ENCODE assay signal across 19 cellular contexts in genomic region chr6:75306074-75306473, GRCh38. TPM values are rescaled to one million over a fixed set of nuclear protein-coding genes. Genes with fewer than 3 reads are reported as not detected.
DNase-seq lines count a peak whose midpoint lies in the region; ATAC-seq, FAIRE-seq and TF ChIP-seq lines count a peak whose summit lies in the region.
"Had no signal": no experiment of that assay in that cellular context is flagged by ENCODE, and none has a peak within 500 bp of the region (broad histone marks: within the 10 kb centered on the region; RNA-seq: fewer than 3 reads in every experiment).

No MANE protein-coding gene starts in this region.

- no peak overlapping the region for H3K9ac ChIP-seq in HepG2 (ENCODE audit: insufficient read depth, low read depth, low read length)

- ATAC-seq in right lobe of liver (peak in 3 of 4 donors; percentile 16 to 61 (median 50)), HepG2 (no peak)
- ATAC-seq: CD8-positive, alpha-beta T cell; GM23338; PC-3 had no signal

- no peaks in the 10 kb centered on the region for H3K27me3 Mint-ChIP-seq in mesothelial cell of epicardium (ENCODE audit: low read depth)

- DNase-seq in right lobe of liver, result no peak
- no peak for DNase-seq in HepG2 (ENCODE audit: low spot score)
- peak; percentile 22 for DNase-seq in brain microvascular endothelial cell
- DNase-seq in mesothelial cell of epicardium (ENCODE audit: low spot score in 2 of 2, unreplicated experiment in 2 of 2), result no peak
- no peak for DNase-seq in stimulated activated CD8-positive, alpha-beta memory T cell treated with anti-CD3 and anti-CD28 coated beads, Interleukin-4, amount 100 ng/mL, for 48 hours
- DNase-seq in suprapubic skin (ENCODE audit: low spot score in 2 of 2), result no peak
- no peak for DNase-seq in effector CD8-positive, alpha-beta T cell (lab: John Stamatoyannopoulos, UW)
- DNase-seq in Peyer's patch, result no peak
- DNase-seq: ACHN; CD8-positive, alpha-beta T cell; DND-41; GDM1; KG1; NCI-H1092; NCI-H2107; NCI-H345; PC-3 had no signal

- H3K4me2 ChIP-seq in HepG2 (ENCODE audit: low read depth, low read length), result no peak overlapping the region
- H3K4me2 ChIP-seq: GM23338 had no signal

- no peak for FAIRE-seq in HepG2 (lab: Jason Lieb, UNC)

- H3K27ac ChIP-seq in right lobe of liver (no peak overlapping the region), HepG2 (ENCODE audit: extremely low read length, insufficient read depth, low read length) (no peak overlapping the region), brain microvascular endothelial cell (no peak overlapping the region), suprapubic skin (no peak overlapping the region), Peyer's patch (no peak overlapping the region)
- H3K27ac ChIP-seq: HL-60 had no signal

- peaks cover 15% of the 10 kb centered on the region for H3K4me1 Mint-ChIP-seq in mesothelial cell of epicardium
- H3K4me1 Mint-ChIP-seq: GM23338 had no signal

- in situ Hi-C loops in HepG2 (cut with HindIII; ENCODE audit: extremely low pct_ligation_motif_present, low pct_unique_long_range_greater_than_20kb), result no loop called here
- in situ Hi-C loops in brain microvascular endothelial cell (cut with HindIII; ENCODE audit: low pct_ligation_motif_present, low sequenced_read_pairs), result no loop called here

- H3K4me3 Mint-ChIP-seq in mesothelial cell of epicardium, result no peak overlapping the region
- H3K4me3 Mint-ChIP-seq: CD8-positive, alpha-beta T cell; GM23338 had no signal

- H3K9me3 Mint-ChIP-seq in mesothelial cell of epicardium, result peaks cover 3% of the 10 kb centered on the region
- H3K9me3 Mint-ChIP-seq: CD8-positive, alpha-beta T cell; GM23338 had no signal

- intact Hi-C loops in right lobe of liver (cut with DNase I), result no loop called here
- intact Hi-C loops in HepG2 (cut with micrococcal nuclease; ENCODE audit: unreplicated experiment), result no loop called here

- CTCF ChIA-PET in HepG2 (lab: Yijun Ruan, JAX; ENCODE audit: low intra/inter-chr PET ratio, low total read pairs), result no interaction called here

- TF ChIP-seq POLR2A in right lobe of liver (IDR thresholded peaks at IDR 0.05) (no peak), HepG2 (IDR thresholded peaks at IDR 0.05; ENCODE audit: insufficient read depth in 1 of 2, low read depth in 2 of 2, low read length in 2 of 2) (no peak), suprapubic skin (IDR thresholded peaks at IDR 0.05) (no peak), Peyer's patch (IDR thresholded peaks at IDR 0.05) (no peak)

- H3K36me3 Mint-ChIP-seq in mesothelial cell of epicardium, result peaks cover 3% of the 10 kb centered on the region
- H3K36me3 Mint-ChIP-seq: CD8-positive, alpha-beta T cell had no signal

- no peaks in the 10 kb centered on the region for H3K27me3 ChIP-seq in right lobe of liver
- H3K27me3 ChIP-seq in HepG2 (ENCODE audit: control insufficient read depth in 1 of 2, insufficient read depth in 2 of 2, low read length in 2 of 2), result no peaks in the 10 kb centered on the region; a peak in 1 of 5 replicates
- no peaks in the 10 kb centered on the region for H3K27me3 ChIP-seq in brain microvascular endothelial cell (replicated peaks)
- no peaks in the 10 kb centered on the region for H3K27me3 ChIP-seq in suprapubic skin
- H3K27me3 ChIP-seq in Peyer's patch, result no peaks in the 10 kb centered on the region

- POLR2A ChIA-PET in HepG2 (lab: Yijun Ruan, JAX), result no interaction called here

- 53% methylated on average over 4 of the region's 4 CpGs for WGBS in right lobe of liver (ENCODE audit: insufficient coverage, low coverage, low lambda C conversion rate, missing lambda C conversion rate)
- whole genome bisulfite sequencing in HepG2 (ENCODE audit: low lambda C conversion rate), result 27% methylated on average over 4 of the region's 4 CpGs
- 54% methylated on average over 4 of the region's 4 CpGs for WGBS in suprapubic skin

- TF ChIP-seq RAD21 in HepG2 (CRISPR knock-in tag; IDR thresholded peaks at IDR 0.05), result no peak

- H2AFZ ChIP-seq in HepG2 (ENCODE audit: low read length), result no peak overlapping the region
- H2AFZ ChIP-seq: GM23338 had no signal

- BruUV-seq in HepG2 (replicated peaks; lab: Mats Ljungman, UMichigan), result no TSS peak

- no peaks in the 10 kb centered on the region for H4K20me1 ChIP-seq in HepG2 (ENCODE audit: insufficient read depth, low read length)

- H3K4me1 ChIP-seq in right lobe of liver (no peaks in the 10 kb centered on the region), HepG2 (ENCODE audit: insufficient read depth, low read length) (peaks cover 7% of the 10 kb centered on the region), suprapubic skin (no peaks in the 10 kb centered on the region), Peyer's patch (no peaks in the 10 kb centered on the region)

- TF ChIP-seq CTCF in right lobe of liver (IDR thresholded peaks at IDR 0.05), result no peak
- no peak for TF ChIP-seq CTCF in HepG2 (CRISPR knock-in tag; IDR thresholded peaks at IDR 0.05)
- no peak for TF ChIP-seq CTCF in brain microvascular endothelial cell (IDR thresholded peaks at IDR 0.05; ENCODE audit: low read depth, low read length, missing control alignments)
- TF ChIP-seq CTCF in mesothelial cell of epicardium (IDR thresholded peaks at IDR 0.05; ENCODE audit: unreplicated experiment), result no peak
- no peak for TF ChIP-seq CTCF in suprapubic skin (IDR thresholded peaks at IDR 0.05)
- no peak for TF ChIP-seq CTCF in Peyer's patch (IDR thresholded peaks at IDR 0.05)

- H3K4me3 ChIP-seq in right lobe of liver (no peak overlapping the region), HepG2 (replicated peaks in 1 of 3; ENCODE audit: insufficient read depth in 1 of 3, low read depth in 2 of 3, low read length in 3 of 3) (no peak overlapping the region), brain microvascular endothelial cell (ENCODE audit: low read depth, low read length) (no peak overlapping the region), suprapubic skin (no peak overlapping the region), Peyer's patch (no peak overlapping the region)
- H3K4me3 ChIP-seq: GM23338 had no signal

- H3K9me3 ChIP-seq in right lobe of liver (no peaks in the 10 kb centered on the region), HepG2 (ENCODE audit: low read length) (no peaks in the 10 kb centered on the region), suprapubic skin (no peaks in the 10 kb centered on the region), Peyer's patch (no peaks in the 10 kb centered on the region)

- no peaks in the 10 kb centered on the region for H3K36me3 ChIP-seq in right lobe of liver
- H3K36me3 ChIP-seq in HepG2 (replicated peaks in 1 of 2; ENCODE audit: control insufficient read depth in 1 of 2, insufficient read depth in 2 of 2, low read length in 2 of 2), result no peaks in the 10 kb centered on the region
- no peaks in the 10 kb centered on the region for H3K36me3 ChIP-seq in brain microvascular endothelial cell (replicated peaks)
- no peaks in the 10 kb centered on the region for H3K36me3 ChIP-seq in suprapubic skin
- no peaks in the 10 kb centered on the region for H3K36me3 ChIP-seq in Peyer's patch

- TF ChIP-seq EP300 in HepG2 (IDR thresholded peaks at IDR 0.05; ENCODE audit: low read depth in 2 of 2, low read length in 2 of 2), result no peak
- TF ChIP-seq EP300 in HepG2 (CRISPR knock-in tag; IDR thresholded peaks at IDR 0.05; ENCODE audit: borderline replicate concordance), result no peak
- TF ChIP-seq EP300 in suprapubic skin (IDR thresholded peaks at IDR 0.05), result no peak

- peak overlapping the region; percentile 73 for H3K27ac Mint-ChIP-seq in mesothelial cell of epicardium
- H3K27ac Mint-ChIP-seq: CD8-positive, alpha-beta T cell; GM23338 had no signal

- no peaks in the 10 kb centered on the region for H3K79me2 ChIP-seq in HepG2 (ENCODE audit: insufficient read depth, low read length)

TF ChIP-seq in HepG2, 621 proteins besides CTCF, POLR2A, EP300 and RAD21 (continues in another document):
- TF ChIP-seq KLF11 (CRISPR knock-in tag; IDR thresholded peaks at IDR 0.05) (no peak), TRIM24 (CRISPR knock-in tag; IDR thresholded peaks at IDR 0.05) (no peak), HMG20B (CRISPR knock-in tag; conservative IDR thresholded peaks at IDR 0.05) (no peak), FOSL1 (CRISPR knock-in tag; IDR thresholded peaks at IDR 0.05; ENCODE audit: borderline replicate concordance) (no peak)

RNA-seq across cellular contexts. Expression of gene TMEM30A, which starts 21.5 kb away (rescaled TPM):
- total RNA-seq in right lobe of liver, result 10 to 100 TPM; 40.1 to 66.8 (median 62.2) TPM
- total RNA-seq in HepG2 (2016; rRNA removed; fragmentation: Illumina TruSeq; extraction: Trizol), result 38.4 and 54.4 TPM in 2 replicates
- total RNA-seq in HepG2 (2016; cell fraction: cytosol; rRNA removed; fragmentation: Illumina TruSeq; extraction: Trizol; ENCODE audit: low read depth), result 1.8 and 2.4 TPM in 2 replicates
- total RNA-seq in HepG2 (2016; cell fraction: insoluble cytoplasmic fraction; rRNA removed; fragmentation: Illumina TruSeq; extraction: Trizol), result 32.4 and 47.0 TPM in 2 replicates
- total RNA-seq in HepG2 (2016; cell fraction: membrane; rRNA removed; fragmentation: Illumina TruSeq; extraction: Trizol), result 9.9 and 10.6 TPM in 2 replicates
- total RNA-seq in HepG2 (2016; cell fraction: nucleus; rRNA removed; fragmentation: Illumina TruSeq; extraction: Trizol), result 57.2 and 65.2 TPM in 2 replicates
- polyA plus RNA-seq in HepG2 (2011; rRNA removed), result 14.9 and 17.6 TPM in 2 replicates
- polyA plus RNA-seq in HepG2 (2011; cell fraction: cytosol; rRNA removed), result 6.1 and 11.4 TPM in 2 replicates
- polyA plus RNA-seq in HepG2 (2011; cell fraction: nucleus; rRNA removed), result 11.2 and 15.5 TPM in 2 replicates
- 53.2 and 56.8 TPM in 2 replicates for polyA plus RNA-seq in HepG2 (2012)
- polyA plus RNA-seq in HepG2 (2016; cell fraction: cytosol; fragmentation: Illumina TruSeq; extraction: Trizol; ENCODE audit: low read depth), result 1.9 TPM in 2 replicates
- polyA plus RNA-seq in HepG2 (2016; cell fraction: insoluble cytoplasmic fraction; fragmentation: Illumina TruSeq; extraction: Trizol; ENCODE audit: low read depth), result 28.3 and 31.1 TPM in 2 replicates
- 5.5 and 5.6 TPM in 2 replicates for polyA plus RNA-seq in HepG2 (2016; cell fraction: membrane; fragmentation: Illumina TruSeq; extraction: Trizol; ENCODE audit: low read depth)
- polyA plus RNA-seq in HepG2 (2016; cell fraction: nucleus; fragmentation: Illumina TruSeq; extraction: Trizol; ENCODE audit: insufficient read depth, low read depth), result 68.9 and 74.9 TPM in 2 replicates
- 7.4 and 11.2 TPM in 2 replicates for polyA minus RNA-seq in HepG2 (2011; rRNA and poly(A)+ RNA removed; ENCODE audit: low replicate concordance)
- polyA minus RNA-seq in HepG2 (2011; cell fraction: cytosol; rRNA and poly(A)+ RNA removed), result 18.1 and 24.4 TPM in 2 replicates
- 28.7 and 32.2 TPM in 2 replicates for polyA minus RNA-seq in HepG2 (2011; cell fraction: nucleus; rRNA and poly(A)+ RNA removed)
- 87.6 to 95.3 TPM (median 90.1 TPM) in 3 replicates for total RNA-seq in mesothelial cell of epicardium
- 10 to 100 TPM; 30.5 to 50.0 (median 38.2) TPM for total RNA-seq in suprapubic skin
- total RNA-seq in Peyer's patch, result 10 to 100 TPM; 25.6 to 51.5 (median 37.9) TPM
